In the genomic region with DNA sequence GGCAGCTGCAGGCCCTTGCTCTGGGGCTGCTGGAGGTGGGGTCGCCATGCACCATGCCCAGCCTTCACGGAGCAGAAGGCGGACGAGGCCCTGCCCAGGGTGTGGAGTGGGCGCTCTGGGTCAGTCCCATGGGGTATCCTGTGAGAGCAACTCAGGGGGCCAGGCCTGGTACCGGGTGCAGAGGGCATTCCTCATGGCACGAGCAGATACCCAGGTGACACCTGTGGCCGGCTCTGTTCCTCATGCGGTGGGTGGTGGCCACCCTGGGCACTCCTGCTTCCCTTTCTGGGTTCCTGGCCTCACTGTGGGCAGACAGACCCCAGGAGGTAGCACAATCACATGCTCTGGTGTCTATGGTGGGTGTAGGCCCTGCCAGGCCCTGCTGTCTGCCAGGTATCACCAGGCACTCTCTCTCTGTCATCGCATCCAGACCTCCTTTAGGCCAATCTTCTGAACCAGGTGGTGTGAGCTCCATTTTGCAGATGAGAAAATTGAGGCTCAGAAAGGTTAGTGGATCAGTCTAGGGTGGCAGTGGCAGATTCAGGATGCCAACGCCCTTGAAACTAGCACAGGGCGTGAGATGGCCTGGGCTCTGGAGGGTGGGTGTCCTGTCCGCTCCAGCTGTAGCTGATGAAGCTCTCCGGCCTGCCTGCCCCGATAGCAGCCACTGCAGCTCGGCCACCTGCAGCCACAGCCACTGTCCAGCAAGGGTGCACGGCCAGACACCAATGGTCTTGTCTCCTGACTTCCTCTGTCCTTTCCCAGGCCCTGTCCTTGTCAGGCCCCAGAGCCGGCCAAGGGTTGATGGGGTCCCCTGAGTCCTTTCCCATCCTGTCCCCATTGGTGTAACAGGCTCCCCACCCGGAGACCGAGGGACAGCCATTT, we compare ENCODE assay signal across 9 cellular contexts. TPM values are rescaled to one million over a fixed set of nuclear protein-coding genes. Genes with fewer than 3 reads are reported as not detected.
DNase-seq lines count a peak whose midpoint lies in the region; ATAC-seq, FAIRE-seq and TF ChIP-seq lines count a peak whose summit lies in the region.
"Had no signal": no experiment of that assay in that cellular context is flagged by ENCODE, and none has a peak within 500 bp of the region (broad histone marks: within the 10 kb centered on the region; RNA-seq: fewer than 3 reads in every experiment).

No MANE protein-coding gene starts in this region.

- POLR2A ChIA-PET in WTC11 (lab: Charles Lee): interaction anchor here (0.6 kb wide), 1 partner anchor 895 kb away, joined by 3 read pairs; no protein-coding TSS in a partner anchor

- peak overlapping the region; percentile 96 to 100 (median 98) for H3K9ac ChIP-seq in skeletal muscle tissue (ENCODE audit: low read depth in 1 of 3, low read length in 3 of 3)

- peak overlapping the region; percentile 85 for H3K27ac Mint-ChIP-seq in WTC11

- H3K9me3 Mint-ChIP-seq in WTC11: no peaks in the 10 kb centered on the region

- no peaks in the 10 kb centered on the region for H3K27me3 Mint-ChIP-seq in WTC11 (ENCODE audit: low read depth)

- H3K36me3 ChIP-seq in heart left ventricle: peaks cover 0 to 30% (median 0%) of the 10 kb centered on the region in 9 donors
- peaks cover 0 to 22% (median 5%) of the 10 kb centered on the region in 3 donors for H3K36me3 ChIP-seq in skeletal muscle tissue (ENCODE audit: control insufficient read depth in 3 of 3, insufficient read depth in 3 of 3, low read length in 3 of 3)

- H3K4me1 ChIP-seq in heart left ventricle (peaks cover 15 to 73% (median 56%) of the 10 kb centered on the region in 12 donors), skeletal muscle tissue (ENCODE audit: control insufficient read depth in 3 of 3, insufficient read depth in 3 of 3, low read length in 3 of 3) (peaks cover 53 to 71% (median 67%) of the 10 kb centered on the region in 3 donors)

- H3K4me1 Mint-ChIP-seq in WTC11: peaks cover 32% of the 10 kb centered on the region

- intact Hi-C loops in heart left ventricle (cut with DNase I): no loop called here

- H3K36me3 Mint-ChIP-seq in WTC11: peaks cover 2% of the 10 kb centered on the region; the same call in 1 of the 2 replicates

- no peaks in the 10 kb centered on the region for H3K9me3 ChIP-seq in heart left ventricle
- no peaks in the 10 kb centered on the region for H3K9me3 ChIP-seq in skeletal muscle tissue (ENCODE audit: control insufficient read depth in 3 of 3, low read length in 3 of 3)

- CTCF ChIA-PET in WTC11 (lab: Charles Lee): interaction anchor here (1.0 to 11.8 kb wide), 4 partner anchors 10 to 21 kb away, joined by 3 to 231 read pairs (median 4); no protein-coding TSS in a partner anchor

- DNase-seq in GM12892 (ENCODE audit: insufficient read length) (no peak), WTC11 (ENCODE audit: low spot score) (no peak), heart left ventricle (peak in 1 of 5 donors; percentile 49), DMS153 (lab: John Stamatoyannopoulos, UW) (no peak), amniotic stem cell (lab: John Stamatoyannopoulos, UW) (no peak)

- peak overlapping the region; percentile 74 to 97 (median 94) for H3K27ac ChIP-seq in heart left ventricle
- H3K27ac ChIP-seq in skeletal muscle tissue (ENCODE audit: low read depth, low read length): peak overlapping the region; percentile 98

- H3K27me3 ChIP-seq in heart left ventricle (no peaks in the 10 kb centered on the region), skeletal muscle tissue (ENCODE audit: control insufficient read depth in 3 of 3, insufficient read depth in 3 of 3, low read length in 3 of 3) (no peaks in the 10 kb centered on the region)

- TF ChIP-seq POLR2A in GM12892 (IDR thresholded peaks at IDR 0.05; ENCODE audit: low read depth, low read length) (no peak), heart left ventricle (IDR thresholded peaks at IDR 0.05) (no peak)

- FAIRE-seq in GM12892 (lab: Jason Lieb, UNC): peak; percentile 63

- H3K4me3 ChIP-seq in heart left ventricle: peak overlapping the region; percentile 15 to 65 (median 55)
- peak overlapping the region; percentile 73 to 93 (median 79) for H3K4me3 ChIP-seq in skeletal muscle tissue (ENCODE audit: low read length in 3 of 3)

- TF ChIP-seq CTCF in WTC11 (IDR thresholded peaks at IDR 0.05) (no peak), heart left ventricle (IDR thresholded peaks at IDR 0.05) (no peak)

- ATAC-seq in WTC11 (no peak), heart left ventricle (peak in 3 of 4 donors; percentile 1), GM21737 (IDR thresholded peaks at IDR 0.05; ENCODE audit: unreplicated experiment) (no peak), HG03521 (IDR thresholded peaks at IDR 0.05; ENCODE audit: unreplicated experiment) (no peak)

- H3K4me3 Mint-ChIP-seq in WTC11: no peak overlapping the region

- WGBS in heart left ventricle, 4 donors: 50 to 63% (median 59%) methylated on average over 16 to 20 of the region's 20 CpGs

TF ChIP-seq in WTC11, 78 proteins besides CTCF, POLR2A, EP300 and RAD21:
- TF ChIP-seq, protein P1, sequence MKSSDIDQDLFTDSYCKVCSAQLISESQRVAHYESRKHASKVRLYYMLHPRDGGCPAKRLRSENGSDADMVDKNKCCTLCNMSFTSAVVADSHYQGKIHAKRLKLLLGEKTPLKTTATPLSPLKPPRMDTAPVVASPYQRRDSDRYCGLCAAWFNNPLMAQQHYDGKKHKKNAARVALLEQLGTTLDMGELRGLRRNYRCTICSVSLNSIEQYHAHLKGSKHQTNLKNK (CRISPR knock-in tag; IDR thresholded peaks at IDR 0.05): no peak
- TF ChIP-seq MXD4 (CRISPR knock-in tag; IDR thresholded peaks at IDR 0.05; ENCODE audit: borderline replicate concordance) (no peak), GRHL2 (CRISPR knock-in tag; IDR thresholded peaks at IDR 0.05; ENCODE audit: insufficient replicate concordance, severe bottlenecking) (no peak), NFATC4 (CRISPR knock-in tag; IDR thresholded peaks at IDR 0.05) (no peak), ARID4B (CRISPR knock-in tag; IDR thresholded peaks at IDR 0.05; ENCODE audit: borderline replicate concordance) (no peak), NR2C2 (CRISPR knock-in tag; IDR thresholded peaks at IDR 0.05) (no peak), IRF2 (CRISPR knock-in tag; IDR thresholded peaks at IDR 0.05; ENCODE audit: borderline replicate concordance, low read depth) (no peak), ZNF138 (CRISPR knock-in tag; conservative IDR thresholded peaks at IDR 0.05) (no peak), ZNF423 (CRISPR knock-in tag; IDR thresholded peaks at IDR 0.05) (no peak)
- TF ChIP-seq, protein P2, sequence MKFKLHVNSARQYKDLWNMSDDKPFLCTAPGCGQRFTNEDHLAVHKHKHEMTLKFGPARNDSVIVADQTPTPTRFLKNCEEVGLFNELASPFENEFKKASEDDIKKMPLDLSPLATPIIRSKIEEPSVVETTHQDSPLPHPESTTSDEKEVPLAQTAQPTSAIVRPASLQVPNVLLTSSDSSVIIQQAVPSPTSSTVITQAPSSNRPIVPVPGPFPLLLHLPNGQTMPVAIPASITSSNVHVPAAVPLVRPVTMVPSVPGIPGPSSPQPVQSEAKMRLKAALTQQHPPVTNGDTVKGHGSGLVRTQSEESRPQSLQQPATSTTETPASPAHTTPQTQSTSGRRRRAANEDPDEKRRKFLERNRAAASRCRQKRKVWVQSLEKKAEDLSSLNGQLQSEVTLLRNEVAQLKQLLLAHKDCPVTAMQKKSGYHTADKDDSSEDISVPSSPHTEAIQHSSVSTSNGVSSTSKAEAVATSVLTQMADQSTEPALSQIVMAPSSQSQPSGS (CRISPR knock-in tag; IDR thresholded peaks at IDR 0.05; ENCODE audit: borderline replicate concordance, low read depth): no peak

RNA-seq across cellular contexts. Expression of gene DGKZ, which starts 15.1 kb away (rescaled TPM):
- 11.6 TPM for polyA plus RNA-seq in GM12892 (2012; ENCODE audit: missing spikeins)
- total RNA-seq in WTC11 (2021) (107 to 139 TPM (median 115 TPM) in 3 replicates), heart left ventricle (100 to 1,000 TPM in 1 of 9 donors, 10 to 100 TPM in 8; 57.9 to 114 (median 62.5) TPM), skeletal muscle tissue (22.4 TPM)
- polyA plus RNA-seq in heart left ventricle: 10 to 100 TPM; 41.7 to 59.5 TPM

RNA-seq across cellular contexts. Expression of gene MDK, which starts 19.1 kb away (rescaled TPM):
- 6.6 TPM for polyA plus RNA-seq in GM12892 (2012; ENCODE audit: missing spikeins)
- 560 to 611 TPM (median 602 TPM) in 3 replicates for total RNA-seq in WTC11 (2021)
- total RNA-seq in heart left ventricle: 10 to 100 TPM in 3 of 9 donors, 1 to 10 TPM in 6; 1.9 to 26.5 (median 7.9) TPM
- 1 to 10 TPM; 2.3 to 4.8 TPM for polyA plus RNA-seq in heart left ventricle
- 28.2 TPM for total RNA-seq in skeletal muscle tissue

RNA-seq across cellular contexts. Expression of gene CHRM4, which starts 29.2 kb away (rescaled TPM):
- polyA plus RNA-seq in GM12892 (2012; ENCODE audit: missing spikeins): not detected
- total RNA-seq in WTC11 (2021) (0.62 to 0.85 TPM (median 0.62 TPM) in 3 replicates), heart left ventricle (under 1 TPM in 3 of 9 donors, not detected in 6; 0.15 to 0.27 (median 0.20) TPM), skeletal muscle tissue (not detected)
- under 1 TPM in 1 of 2 donors, not detected in 1; 0.08 TPM for polyA plus RNA-seq in heart left ventricle
- total RNA-seq: epithelial cell of proximal tubule had no signal

Comparison
In these comparisons a context has a peak if more than half of its experiments do, and no peak if none do; other contexts are left out.
1. ATAC-seq: peak in heart left ventricle (3 of 4); none in WTC11 (single experiment), GM21737 (single experiment) and HG03521 (single experiment).
2. RNA of gene MDK, which starts 19.1 kb away (total RNA-seq): 560 to 611 TPM in WTC11; 28.2 TPM in skeletal muscle tissue (single experiment) and 1.9 to 26.5 TPM in heart left ventricle; every median in the first group is over 10 times any median in the second.